In genomic region chr13:39779337-39780270, GRCh38 we compare ENCODE assay signal across 15 cellular contexts.
DNase-seq lines count a peak whose midpoint lies in the region; ATAC-seq, FAIRE-seq and TF ChIP-seq lines count a peak whose summit lies in the region.
"Had no signal": no experiment of that assay in that cellular context is flagged by ENCODE, and none has a peak within 500 bp of the region (broad histone marks: within the 10 kb centered on the region; RNA-seq: fewer than 3 reads in every experiment).

No MANE protein-coding gene starts in this region.

- ATAC-seq in GM18511 (IDR thresholded peaks at IDR 0.05; ENCODE audit: unreplicated experiment) (no peak), right cardiac atrium (no peak), HG02970 (IDR thresholded peaks at IDR 0.05; ENCODE audit: low FRiP score, unreplicated experiment) (no peak)
- ATAC-seq: GM23338 had no signal

- H3K27ac Mint-ChIP-seq in activated naive CD4-positive, alpha-beta T cell treated with anti-CD3 and anti-CD28 coated beads for 36 hours: no peak overlapping the region
- H3K27ac Mint-ChIP-seq: GM23338 had no signal

- no peaks in the 10 kb centered on the region for H3K79me2 ChIP-seq in keratinocyte (ENCODE audit: control insufficient read depth, insufficient read depth, low read length)

- no peak overlapping the region for H3K9ac ChIP-seq in keratinocyte (ENCODE audit: control insufficient read depth, extremely low read depth, insufficient read depth, low read length)

- FAIRE-seq in keratinocyte (lab: Jason Lieb, UNC): peak; percentile 39
- FAIRE-seq: islet of Langerhans had no signal

- dilution Hi-C loops in keratinocyte (cut with MboI; ENCODE audit: extremely low pct_ligation_motif_present, low sequenced_read_pairs): no loop called here

- 65% methylated on average over 8 of the region's 8 CpGs for WGBS in right cardiac atrium

- H3K9me1 ChIP-seq in keratinocyte (ENCODE audit: control insufficient read depth, extremely low read depth, insufficient read depth, low read length): no peaks in the 10 kb centered on the region

- intact Hi-C loops in activated naive CD4-positive, alpha-beta T cell treated with anti-CD3 and anti-CD28 coated beads for 36 hours (cut with micrococcal nuclease): loop anchor here (5.0 to 10.0 kb wide), 5 partner anchors 368 to 885 kb away; partner anchors contain the start of gene FOXO1
- intact Hi-C loops in right cardiac atrium (cut with DNase I): loop anchor here in 2 of 4 donors (10.0 kb wide), 4 partner anchors 95 to 905 kb away; no protein-coding TSS in a partner anchor

- H3K4me1 Mint-ChIP-seq in activated naive CD4-positive, alpha-beta T cell treated with anti-CD3 and anti-CD28 coated beads for 36 hours (ENCODE audit: low read depth): peaks cover 46% of the 10 kb centered on the region

- H3K36me3 Mint-ChIP-seq in activated naive CD4-positive, alpha-beta T cell treated with anti-CD3 and anti-CD28 coated beads for 36 hours (ENCODE audit: low read depth): no peaks in the 10 kb centered on the region

- H3K9me3 Mint-ChIP-seq in activated naive CD4-positive, alpha-beta T cell treated with anti-CD3 and anti-CD28 coated beads for 36 hours: no peaks in the 10 kb centered on the region
- H3K9me3 Mint-ChIP-seq: GM23338 had no signal

- H3K4me3 ChIP-seq in keratinocyte (ENCODE audit: control insufficient read depth in 2 of 3, extremely low read depth in 1 of 3, insufficient read depth in 2 of 3, low read depth in 1 of 3, low read length in 3 of 3) (no peak overlapping the region), right cardiac atrium (ENCODE audit: low read length) (no peak overlapping the region)
- H3K4me3 ChIP-seq: GM23338, PC-9, vagina had no signal

- CTCF ChIA-PET in activated naive CD4-positive, alpha-beta T cell treated with anti-CD3 and anti-CD28 coated beads for 36 hours (lab: Charles Lee): interaction anchor here (1.8 kb wide), 1 partner anchor 163 kb away, joined by 7 read pairs; no protein-coding TSS in a partner anchor

- no peaks in the 10 kb centered on the region for H3K36me3 ChIP-seq in keratinocyte (ENCODE audit: control insufficient read depth in 2 of 2, extremely low read depth in 1 of 2, insufficient read depth in 2 of 2, low read length in 2 of 2)
- H3K36me3 ChIP-seq: vagina had no signal

- no peak for TF ChIP-seq CTCF in keratinocyte (optimal IDR thresholded peaks at IDR 0.05 in 1 of 3, IDR thresholded peaks at IDR 0.05 in 1 of 3, conservative IDR thresholded peaks at IDR 0.05 in 1 of 3; ENCODE audit: extremely low read depth in 1 of 3, insufficient read depth in 2 of 3, low read length in 3 of 3)

- H4K20me1 ChIP-seq in keratinocyte (ENCODE audit: control insufficient read depth, extremely low read depth, insufficient read depth, low read length): no peaks in the 10 kb centered on the region

- no peak overlapping the region for H2AFZ ChIP-seq in keratinocyte (ENCODE audit: control insufficient read depth, low read length)
- H2AFZ ChIP-seq: GM23338, PC-9 had no signal

- H3K27me3 Mint-ChIP-seq in activated naive CD4-positive, alpha-beta T cell treated with anti-CD3 and anti-CD28 coated beads for 36 hours (ENCODE audit: low read depth): no peaks in the 10 kb centered on the region

- H3K27ac ChIP-seq in keratinocyte (ENCODE audit: control insufficient read depth, insufficient read depth, low read length) (no peak overlapping the region), right cardiac atrium (ENCODE audit: low read length) (no peak overlapping the region)
- H3K27ac ChIP-seq: PC-9, vagina had no signal

- H3K4me3 Mint-ChIP-seq in activated naive CD4-positive, alpha-beta T cell treated with anti-CD3 and anti-CD28 coated beads for 36 hours: no peak overlapping the region
- H3K4me3 Mint-ChIP-seq: GM23338 had no signal

- H3K27me3 ChIP-seq in keratinocyte (ENCODE audit: control insufficient read depth, extremely low read depth, insufficient read depth, low read length): no peaks in the 10 kb centered on the region
- H3K27me3 ChIP-seq in right cardiac atrium (ENCODE audit: control insufficient read depth, insufficient read depth): no peaks in the 10 kb centered on the region
- H3K27me3 ChIP-seq: vagina had no signal

- no peak overlapping the region for H3K4me2 ChIP-seq in keratinocyte (ENCODE audit: control insufficient read depth, extremely low read depth, insufficient read depth, low read depth, low read length)
- H3K4me2 ChIP-seq: GM23338, PC-9 had no signal

- H3K4me1 ChIP-seq in keratinocyte (ENCODE audit: control insufficient read depth, extremely low read depth, insufficient read depth, low read length) (peaks cover 10% of the 10 kb centered on the region), right cardiac atrium (ENCODE audit: control insufficient read depth, insufficient read depth, low read length) (peaks cover 2% of the 10 kb centered on the region)
- H3K4me1 ChIP-seq: vagina had no signal

- H3K9me3 ChIP-seq in keratinocyte (ENCODE audit: control insufficient read depth, low read depth, low read length) (peaks cover 2% of the 10 kb centered on the region), right cardiac atrium (ENCODE audit: control insufficient read depth, low read length) (no peaks in the 10 kb centered on the region)
- H3K9me3 ChIP-seq: vagina had no signal

- DNase-seq in EH (ENCODE audit: low read depth) (peak; percentile 70), RPMI8226 (peak; percentile 46), keratinocyte (ENCODE audit: low read depth, low spot score) (no peak), right cardiac atrium (no peak), DMS 273 (lab: John Stamatoyannopoulos, UW; ENCODE audit: unreplicated experiment) (no peak)
- DNase-seq in activated naive CD4-positive, alpha-beta T cell treated with anti-CD3 and anti-CD28 coated beads for 36 hours: peak; percentile 70
- DNase-seq: activated CD8-positive, alpha-beta memory T cell treated with anti-CD3 and anti-CD28 coated beads for 24 hours; NCI-H1092 treated with DMSO at 0.1 percent for 48 hours; nucleus accumbens; PC-9 had no signal

Comparison
In these comparisons a context has a peak if more than half of its experiments do, and no peak if none do; other contexts are left out.
1. DNase-seq: peak in EH (single experiment), RPMI8226 (single experiment) and activated naive CD4-positive, alpha-beta T cell treated with anti-CD3 and anti-CD28 coated beads for 36 hours (single experiment); none in keratinocyte (single experiment), right cardiac atrium (0 of 3) and DMS 273 (single experiment).